9 cellular contexts compared by ENCODE assay signal in genomic region chr9:79256691-79257213, GRCh38.
DNase-seq lines count a peak whose midpoint lies in the region; ATAC-seq and TF ChIP-seq lines count a peak whose summit lies in the region.
"Had no signal": no experiment of that assay in that cellular context is flagged by ENCODE, and none has a peak within 500 bp of the region (broad histone marks: within the 10 kb centered on the region; RNA-seq: fewer than 3 reads in every experiment).

No MANE protein-coding gene starts in this region.

- 31% methylated on average over 15 of the region's 15 CpGs for whole genome bisulfite sequencing in hepatocyte (ENCODE audit: low lambda C conversion rate, missing lambda C conversion rate)

- H2AFZ ChIP-seq in hepatocyte = peak overlapping the region; percentile 29

- ATAC-seq in GM21367 (IDR thresholded peaks at IDR 0.05; ENCODE audit: unreplicated experiment) (no peak), HG02759 (IDR thresholded peaks at IDR 0.05; ENCODE audit: unreplicated experiment) (no peak)
- ATAC-seq: stimulated activated naive CD8-positive, alpha-beta T cell treated with anti-CD3 and anti-CD28 coated beads, Interleukin-15, amount 100 ng/mL, for 72 hours had no signal

- H3K79me2 ChIP-seq in hepatocyte = no peaks in the 10 kb centered on the region

- no peaks in the 10 kb centered on the region for H3K36me3 ChIP-seq in hepatocyte (replicated peaks; ENCODE audit: insufficient read depth, low read depth)

- H3K4me2 ChIP-seq in hepatocyte = peak overlapping the region; percentile 77

- H3K27me3 ChIP-seq in hepatocyte = no peaks in the 10 kb centered on the region

- no peaks in the 10 kb centered on the region for H4K20me1 ChIP-seq in hepatocyte (ENCODE audit: insufficient read depth, poor library complexity, severe bottlenecking)

- H3K9me3 ChIP-seq in hepatocyte (ENCODE audit: low read depth) = no peaks in the 10 kb centered on the region

- H3K27ac ChIP-seq in hepatocyte = peak overlapping the region; percentile 2

- H3K4me1 ChIP-seq in hepatocyte (ENCODE audit: insufficient read depth) = no peaks in the 10 kb centered on the region

- H3K4me3 ChIP-seq in hepatocyte = no peak overlapping the region

- peak; percentile 56 for DNase-seq in HK-2 (ENCODE audit: unreplicated experiment)
- peak; percentile 89 for DNase-seq in NCI-H82 treated with DMSO at 0.1 percent for 48 hours (lab: John Stamatoyannopoulos, UW; ENCODE audit: unreplicated experiment)
- DNase-seq in hepatocyte (ENCODE audit: low spot score) = peak; percentile 34
- DNase-seq in superior temporal gyrus (ENCODE audit: extremely low spot score) = peak; percentile 51
- DNase-seq in stimulated activated CD4-positive, alpha-beta T cell treated with anti-CD3 and anti-CD28 coated beads, Interleukin-12 subunit alpha, Interleukin-12 subunit beta, amount 100 ng/mL, for 4 hours = no peak
- DNase-seq in germinal center (ENCODE audit: low spot score) = no peak
- DNase-seq: stimulated activated naive CD8-positive, alpha-beta T cell treated with anti-CD3 and anti-CD28 coated beads, Interleukin-15, amount 100 ng/mL, for 72 hours had no signal

- no peak for TF ChIP-seq CTCF in hepatocyte (IDR thresholded peaks at IDR 0.05; ENCODE audit: poor library complexity)

- no peaks in the 10 kb centered on the region for H3K9me2 ChIP-seq in hepatocyte (replicated peaks; ENCODE audit: insufficient read depth)

Comparison
In these comparisons a context has a peak if more than half of its experiments do, and no peak if none do; other contexts are left out.
1. DNase-seq: peak in HK-2 (single experiment), NCI-H82 treated with DMSO at 0.1 percent for 48 hours (single experiment), hepatocyte (single experiment) and superior temporal gyrus (single experiment); none in stimulated activated CD4-positive, alpha-beta T cell treated with anti-CD3 and anti-CD28 coated beads, Interleukin-12 subunit alpha, Interleukin-12 subunit beta, amount 100 ng/mL, for 4 hours (single experiment) and germinal center (single experiment).